Comparison of ENCODE assay signal across 9 cellular contexts in genomic region chr19:38769635-38770211, GRCh38. TPM values are rescaled to one million over a fixed set of nuclear protein-coding genes. Genes with fewer than 3 reads are reported as not detected.
DNase-seq lines count a peak whose midpoint lies in the region; ATAC-seq, FAIRE-seq and TF ChIP-seq lines count a peak whose summit lies in the region.
"Had no signal": no experiment of that assay in that cellular context is flagged by ENCODE, and none has a peak within 500 bp of the region (broad histone marks: within the 10 kb centered on the region; RNA-seq: fewer than 3 reads in every experiment).

No MANE protein-coding gene starts in this region.

- TF ChIP-seq POLR2A in GM12891 (IDR thresholded peaks at IDR 0.05; ENCODE audit: low read depth, low read length): no peak

- intact Hi-C loops in activated CD4-positive, alpha-beta T cell treated with anti-CD3 and anti-CD28 coated beads for 36 hours (cut with DNase I, micrococcal nuclease): loop anchor here in 1 of 2 experiments (5.0 kb wide), 1 partner anchor 103 kb away; no protein-coding TSS in a partner anchor

- ATAC-seq in HG03139 (IDR thresholded peaks at IDR 0.05; ENCODE audit: unreplicated experiment) (peak; percentile 51), HG02938 (IDR thresholded peaks at IDR 0.05; ENCODE audit: unreplicated experiment) (no peak)
- ATAC-seq in activated CD4-positive, alpha-beta T cell treated with anti-CD3 and anti-CD28 coated beads for 36 hours: peak; percentile 85

- H3K27me3 Mint-ChIP-seq in activated CD4-positive, alpha-beta T cell treated with anti-CD3 and anti-CD28 coated beads for 36 hours: no peaks in the 10 kb centered on the region
- no peaks in the 10 kb centered on the region for H3K27me3 Mint-ChIP-seq in chondrocyte (ENCODE audit: low read depth)

- peak overlapping the region; percentile 30 for H3K27ac ChIP-seq in layer of hippocampus (ENCODE audit: low read depth, low read length)

- no peaks in the 10 kb centered on the region for H3K36me3 Mint-ChIP-seq in activated CD4-positive, alpha-beta T cell treated with anti-CD3 and anti-CD28 coated beads for 36 hours (ENCODE audit: low read depth)
- no peaks in the 10 kb centered on the region for H3K36me3 Mint-ChIP-seq in chondrocyte (ENCODE audit: low read depth)

- peak; percentile 97 for FAIRE-seq in GM12891 (lab: Jason Lieb, UNC)

- peak overlapping the region; percentile 32 for H3K4me3 Mint-ChIP-seq in activated CD4-positive, alpha-beta T cell treated with anti-CD3 and anti-CD28 coated beads for 36 hours
- H3K4me3 Mint-ChIP-seq in chondrocyte (ENCODE audit: unreplicated experiment): no peak overlapping the region

- peaks cover 6% of the 10 kb centered on the region for H3K4me1 Mint-ChIP-seq in activated CD4-positive, alpha-beta T cell treated with anti-CD3 and anti-CD28 coated beads for 36 hours
- no peaks in the 10 kb centered on the region for H3K4me1 Mint-ChIP-seq in chondrocyte (ENCODE audit: low read depth)

- peak overlapping the region; percentile 73 for H3K27ac Mint-ChIP-seq in activated CD4-positive, alpha-beta T cell treated with anti-CD3 and anti-CD28 coated beads for 36 hours
- H3K27ac Mint-ChIP-seq in chondrocyte (ENCODE audit: unreplicated experiment): no peak overlapping the region

- H3K9me3 Mint-ChIP-seq in activated CD4-positive, alpha-beta T cell treated with anti-CD3 and anti-CD28 coated beads for 36 hours (ENCODE audit: low read depth): no peaks in the 10 kb centered on the region
- H3K9me3 Mint-ChIP-seq in chondrocyte (ENCODE audit: low read depth): peaks cover 3% of the 10 kb centered on the region

- CTCF ChIA-PET in activated CD4-positive, alpha-beta T cell treated with anti-CD3 and anti-CD28 coated beads for 36 hours (lab: Charles Lee): interaction anchor here (0.6 to 2.0 kb wide), 23 partner anchors 9 to 904 kb away, joined by 3 to 10 read pairs (median 4); partner anchors contain the start of genes ACTN4, FAM98C, MRPS12 and NFKBIB

- no peaks in the 10 kb centered on the region for H3K27me3 ChIP-seq in layer of hippocampus (ENCODE audit: control insufficient read depth, insufficient read depth, low read length)

- peak; percentile 83 for DNase-seq in GM12891 (ENCODE audit: insufficient read length, low spot score)
- DNase-seq in activated CD4-positive, alpha-beta T cell treated with anti-CD3 and anti-CD28 coated beads for 36 hours: peak; percentile 94
- no peak for DNase-seq in chondrocyte (ENCODE audit: low spot score)
- DNase-seq in stimulated activated CD4-positive, alpha-beta T cell treated with anti-CD3 and anti-CD28 coated beads, Interleukin-1b, Interleukin-23, amount 100 ng/mL, for 24 hours (ENCODE audit: low read depth in 4 of 4, low spot score in 1 of 4): peak; percentile 63 to 87 (median 71)
- no peak for DNase-seq in GDM1 (lab: John Stamatoyannopoulos, UW)

- TF ChIP-seq CTCF in chondrocyte (IDR thresholded peaks at IDR 0.05): peak; percentile 82

- POLR2A ChIA-PET in activated CD4-positive, alpha-beta T cell treated with anti-CD3 and anti-CD28 coated beads for 36 hours (lab: Charles Lee): interaction anchor here (0.6 to 1.2 kb wide), 3 partner anchors 23 to 71 kb away, joined by 3 to 6 read pairs (median 3); no protein-coding TSS in a partner anchor

TF ChIP-seq in GM12891, 5 proteins besides CTCF, POLR2A, EP300 and RAD21:
- TF ChIP-seq POLR2AphosphoS5 (IDR thresholded peaks at IDR 0.05; ENCODE audit: low read depth, low read length) (no peak), POU2F2 (IDR thresholded peaks at IDR 0.05; ENCODE audit: low read depth, low read length) (no peak), PAX5 (IDR thresholded peaks at IDR 0.05; ENCODE audit: insufficient read depth, low read length, severe bottlenecking) (peak; percentile 72), TAF1 (IDR thresholded peaks at IDR 0.05; ENCODE audit: low read depth, low read length) (0 out of 2 replicates have a peak, but pooled peaks have one; percentile 33), SPI1 (IDR thresholded peaks at IDR 0.05; ENCODE audit: low read depth, low read length) (no peak)

RNA-seq across cellular contexts. Expression of gene LGALS7, which starts 3.6 kb away (rescaled TPM):
- not detected for polyA plus RNA-seq in GM12891 (2012; ENCODE audit: low read depth, missing spikeins)
- not detected for total RNA-seq in activated CD4-positive, alpha-beta T cell treated with anti-CD3 and anti-CD28 coated beads for 36 hours
- total RNA-seq in chondrocyte: not detected in 3 replicates
- total RNA-seq: subcutaneous adipose tissue had no signal

RNA-seq across cellular contexts. Expression of gene LGALS7B, which starts 19.3 kb away (rescaled TPM):
- 0.51 TPM for polyA plus RNA-seq in GM12891 (2012; ENCODE audit: low read depth, missing spikeins)
- not detected for total RNA-seq in activated CD4-positive, alpha-beta T cell treated with anti-CD3 and anti-CD28 coated beads for 36 hours
- total RNA-seq in chondrocyte: not detected in 3 replicates
- total RNA-seq: subcutaneous adipose tissue had no signal

RNA-seq across cellular contexts. Expression of gene CAPN12, which starts 25.4 kb away (rescaled TPM):
- 5.3 TPM for polyA plus RNA-seq in GM12891 (2012; ENCODE audit: low read depth, missing spikeins)
- 1 to 10 TPM; 4.4 to 4.9 TPM for total RNA-seq in activated CD4-positive, alpha-beta T cell treated with anti-CD3 and anti-CD28 coated beads for 36 hours
- 0.40 to 0.44 TPM (median 0.44 TPM) in 3 replicates for total RNA-seq in chondrocyte

RNA-seq across cellular contexts. Expression of gene LGALS4, which starts 43.0 kb away (rescaled TPM):
- polyA plus RNA-seq in GM12891 (2012; ENCODE audit: low read depth, missing spikeins): 0.49 TPM
- 1 to 10 TPM in 1 of 2 experiments, under 1 TPM in 1; 0.59 to 1.1 TPM for total RNA-seq in activated CD4-positive, alpha-beta T cell treated with anti-CD3 and anti-CD28 coated beads for 36 hours
- 0.75 TPM in 1 of 3 replicates, not detected in the others for total RNA-seq in chondrocyte

Comparison
In these comparisons a context has a peak if more than half of its experiments do, and no peak if none do; other contexts are left out.
1. DNase-seq: peak in GM12891 (single experiment), activated CD4-positive, alpha-beta T cell treated with anti-CD3 and anti-CD28 coated beads for 36 hours (single experiment) and stimulated activated CD4-positive, alpha-beta T cell treated with anti-CD3 and anti-CD28 coated beads, Interleukin-1b, Interleukin-23, amount 100 ng/mL, for 24 hours (4 of 4); none in chondrocyte (single experiment) and GDM1 (single experiment).